In genomic region chr6:42938987-42939809, GRCh38 we compare ENCODE assay signal across 1 cellular context.
TF ChIP-seq lines count a peak whose summit lies in the region.

No MANE protein-coding gene starts in this region.

TF ChIP-seq in HepG2, 621 proteins besides CTCF, POLR2A, EP300 and RAD21 (continues in another document):
- TF ChIP-seq HMGXB3 (CRISPR knock-in tag; IDR thresholded peaks at IDR 0.05; ENCODE audit: borderline replicate concordance): peak; percentile 89; the same call in 1 of the 2 replicates
- TF ChIP-seq ZNF691 (CRISPR knock-in tag; IDR thresholded peaks at IDR 0.05; ENCODE audit: borderline replicate concordance, low read depth): peak; percentile 85; the same call in 1 of the 2 replicates
- no peak for TF ChIP-seq ZNF703 (CRISPR knock-in tag; IDR thresholded peaks at IDR 0.05; ENCODE audit: borderline replicate concordance)
- TF ChIP-seq PCBP1 (IDR thresholded peaks at IDR 0.05; ENCODE audit: borderline replicate concordance, low read depth, low read length): no peak
- TF ChIP-seq NR2F2 (IDR thresholded peaks at IDR 0.05; ENCODE audit: borderline replicate concordance, low read depth): peak; percentile 66; the same call in 1 of the 2 replicates
- TF ChIP-seq TARDBP (CRISPR knock-in tag; IDR thresholded peaks at IDR 0.05): peak; percentile 94
- peak; percentile 82; the same call in 1 of the 2 replicates for TF ChIP-seq ZNF451 (CRISPR knock-in tag; IDR thresholded peaks at IDR 0.05)
- TF ChIP-seq HNF1B (CRISPR knock-in tag; IDR thresholded peaks at IDR 0.05): peak; percentile 94
- TF ChIP-seq NRL (CRISPR knock-in tag; IDR thresholded peaks at IDR 0.05; ENCODE audit: borderline replicate concordance): peak; percentile 67
- TF ChIP-seq YEATS2 (CRISPR knock-in tag; IDR thresholded peaks at IDR 0.05; ENCODE audit: borderline replicate concordance): peak; percentile 68; the same call in 1 of the 2 replicates
- peak; percentile 82 for TF ChIP-seq CEBPG (CRISPR knock-in tag; IDR thresholded peaks at IDR 0.05)
- peak; percentile 70 for TF ChIP-seq ZNF781 (CRISPR knock-in tag; IDR thresholded peaks at IDR 0.05; ENCODE audit: borderline replicate concordance, not compliant biosample characterization)
- 0 out of 2 replicates have a peak, but pooled peaks have one; percentile 26 for TF ChIP-seq DNMT1 (CRISPR knock-in tag; IDR thresholded peaks at IDR 0.05)
- TF ChIP-seq ZNF607 (CRISPR knock-in tag; IDR thresholded peaks at IDR 0.05; ENCODE audit: borderline replicate concordance): peak; percentile 65
- no peak for TF ChIP-seq ZNF503 (CRISPR knock-in tag; IDR thresholded peaks at IDR 0.05)
- no peak for TF ChIP-seq GRHL1 (CRISPR knock-in tag; conservative IDR thresholded peaks at IDR 0.05)
- peak; percentile 87; the same call in 1 of the 2 replicates for TF ChIP-seq ATF2 (CRISPR knock-in tag; IDR thresholded peaks at IDR 0.05)
- TF ChIP-seq CHCHD3 (CRISPR knock-in tag; IDR thresholded peaks at IDR 0.05): peak; percentile 90
- no peak for TF ChIP-seq ZNF337 (CRISPR knock-in tag; IDR thresholded peaks at IDR 0.05; ENCODE audit: borderline replicate concordance, low read depth)
- TF ChIP-seq KLF6 (CRISPR knock-in tag; IDR thresholded peaks at IDR 0.05): peak; percentile 66; the same call in 1 of the 2 replicates
- TF ChIP-seq RBM22 (optimal IDR thresholded peaks at IDR 0.05; ENCODE audit: low read length): peak; percentile 24
- TF ChIP-seq KLF16 (CRISPR knock-in tag; IDR thresholded peaks at IDR 0.05): peak in 1 of 2 experiments; percentile 51; a peak in 1 of 4 replicates
- TF ChIP-seq MAZ (IDR thresholded peaks at IDR 0.05; ENCODE audit: borderline replicate concordance, low read depth, low read length): peak; percentile 71
- peak; percentile 53; the same call in 1 of the 2 replicates for TF ChIP-seq MAZ (CRISPR knock-in tag; IDR thresholded peaks at IDR 0.05; ENCODE audit: low read depth)
- TF ChIP-seq ZNF432 (CRISPR knock-in tag; IDR thresholded peaks at IDR 0.05; ENCODE audit: borderline replicate concordance): no peak
- peak; percentile 95 for TF ChIP-seq ATF5 (CRISPR knock-in tag; IDR thresholded peaks at IDR 0.05; ENCODE audit: low read depth)
- TF ChIP-seq RXRA (CRISPR knock-in tag; IDR thresholded peaks at IDR 0.05): peak; percentile 97
- no peak for TF ChIP-seq ZSCAN31 (CRISPR knock-in tag; IDR thresholded peaks at IDR 0.05; ENCODE audit: low read depth)
- peak; percentile 50; the same call in 1 of the 2 replicates for TF ChIP-seq CBFB (CRISPR knock-in tag; IDR thresholded peaks at IDR 0.05)
- TF ChIP-seq MAX (IDR thresholded peaks at IDR 0.05): peak; percentile 96
- TF ChIP-seq ZNF329 (CRISPR knock-in tag; IDR thresholded peaks at IDR 0.05; ENCODE audit: low read depth): 0 out of 2 replicates have a peak, but pooled peaks have one; percentile 25
- no peak for TF ChIP-seq CBX2 (IDR thresholded peaks at IDR 0.05; ENCODE audit: low read depth, low read length)
- no peak for TF ChIP-seq CBX2 (CRISPR knock-in tag; IDR thresholded peaks at IDR 0.05; ENCODE audit: low read depth)
- TF ChIP-seq AGO1 (IDR thresholded peaks at IDR 0.05; ENCODE audit: low read depth, low read length, poor library complexity, severe bottlenecking): no peak
- no peak for TF ChIP-seq DNMT3B (CRISPR knock-in tag; conservative IDR thresholded peaks at IDR 0.05)
- TF ChIP-seq ZNF12 (CRISPR knock-in tag; IDR thresholded peaks at IDR 0.05): peak; percentile 28; the same call in 1 of the 2 replicates
- peak; percentile 47; the same call in 1 of the 2 replicates for TF ChIP-seq ZNF780A (CRISPR knock-in tag; IDR thresholded peaks at IDR 0.05)
- TF ChIP-seq NFRKB (IDR thresholded peaks at IDR 0.05): no peak
- no peak for TF ChIP-seq ZNF674 (CRISPR knock-in tag; IDR thresholded peaks at IDR 0.05; ENCODE audit: low read depth)
- 0 out of 2 replicates have a peak, but pooled peaks have one; percentile 67 for TF ChIP-seq ZBTB34 (CRISPR knock-in tag; IDR thresholded peaks at IDR 0.05)
- TF ChIP-seq ZNF234 (CRISPR knock-in tag; conservative IDR thresholded peaks at IDR 0.05): no peak
- no peak; the same call in 1 of the 2 replicates for TF ChIP-seq BRD4 (CRISPR knock-in tag; IDR thresholded peaks at IDR 0.05)
- TF ChIP-seq PTBP1 (IDR thresholded peaks at IDR 0.05; ENCODE audit: low read depth, low read length, poor library complexity, severe bottlenecking): no peak
- no peak for TF ChIP-seq TCF7L2 (IDR thresholded peaks at IDR 0.05; ENCODE audit: low read depth, low read length)
- TF ChIP-seq RELA (CRISPR knock-in tag; IDR thresholded peaks at IDR 0.05): no peak
- no peak for TF ChIP-seq NFE2 (CRISPR knock-in tag; IDR thresholded peaks at IDR 0.05)
- peak; percentile 85 for TF ChIP-seq TFDP2 (CRISPR knock-in tag; IDR thresholded peaks at IDR 0.05)
- TF ChIP-seq SETDB1 (CRISPR knock-in tag; IDR thresholded peaks at IDR 0.05; ENCODE audit: borderline replicate concordance): no peak
- TF ChIP-seq ATF1 (CRISPR knock-in tag; IDR thresholded peaks at IDR 0.05): no peak
